Comparison of ENCODE assay signal across 8 cellular contexts in genomic region chr3:124688580-124689454, GRCh38. TPM values are rescaled to one million over a fixed set of nuclear protein-coding genes. Genes with fewer than 3 reads are reported as not detected.
DNase-seq lines count a peak whose midpoint lies in the region; ATAC-seq and TF ChIP-seq lines count a peak whose summit lies in the region.

No MANE protein-coding gene starts in this region.

- intact Hi-C loops in heart right ventricle (cut with DNase I): loop anchor here in 9 of 10 donors (1.0 to 10.0 kb wide), 5 partner anchors 64 to 334 kb away; no protein-coding TSS in a partner anchor

- DNase-seq in SIG-M5 treated with dmso at 0.1 percent for 504 hours (lab: John Stamatoyannopoulos, UW; ENCODE audit: unreplicated experiment): peak; percentile 65
- no peak for DNase-seq in SIG-M5 (lab: John Stamatoyannopoulos, UW)
- DNase-seq in MV-4-11 (lab: John Stamatoyannopoulos, UW): peak; percentile 33
- DNase-seq in SW480 (ENCODE audit: low spot score): peak; percentile 62
- peak; percentile 51 for DNase-seq in activated naive CD8-positive, alpha-beta T cell treated with anti-CD3 and anti-CD28 coated beads, Interleukin-2, amount 50 U/mL, for 16 hours (ENCODE audit: low read depth, low spot score)
- DNase-seq in heart right ventricle: peak; percentile 68 to 83
- DNase-seq in putamen (ENCODE audit: low spot score): peak; percentile 43

- H3K36me3 ChIP-seq in heart right ventricle: no peaks in the 10 kb centered on the region

- ATAC-seq in heart right ventricle (peak; percentile 64 to 85 (median 82)), GM19397 (IDR thresholded peaks at IDR 0.05; ENCODE audit: unreplicated experiment) (no peak)

- no peak overlapping the region for H3K27ac ChIP-seq in heart right ventricle

- WGBS in heart right ventricle, 2 donors: 18 to 23% methylated on average over 11 of the region's 11 CpGs

- no peak overlapping the region for H3K4me3 ChIP-seq in heart right ventricle

- peak; percentile 79 to 95 (median 88) for TF ChIP-seq CTCF in heart right ventricle (IDR thresholded peaks at IDR 0.05)

- H3K9me3 ChIP-seq in heart right ventricle: no peaks in the 10 kb centered on the region

- peaks cover 2 to 34% (median 12%) of the 10 kb centered on the region in 9 donors for H3K4me1 ChIP-seq in heart right ventricle

- H3K27me3 ChIP-seq in heart right ventricle: no peaks in the 10 kb centered on the region

RNA-seq across cellular contexts. Expression of gene UMPS, which starts 41.4 kb away (rescaled TPM):
- total RNA-seq in heart right ventricle: 10 to 100 TPM in 3 of 10 donors, 1 to 10 TPM in 7; 4.9 to 14.4 (median 7.7) TPM
- 1 to 10 TPM; 3.1 to 6.5 TPM for polyA plus RNA-seq in heart right ventricle
